ENCODE assay signal across 18 cellular contexts in genomic region chr16:13529193-13529982, GRCh38.
DNase-seq lines count a peak whose midpoint lies in the region; ATAC-seq, FAIRE-seq and TF ChIP-seq lines count a peak whose summit lies in the region.
"Had no signal": no experiment of that assay in that cellular context is flagged by ENCODE, and none has a peak within 500 bp of the region (broad histone marks: within the 10 kb centered on the region; RNA-seq: fewer than 3 reads in every experiment).

No MANE protein-coding gene starts in this region.

- H3K36me3 Mint-ChIP-seq in Caco-2 (ENCODE audit: insufficient read depth, unreplicated experiment) (no peaks in the 10 kb centered on the region), type B pancreatic cell (no peaks in the 10 kb centered on the region)

- peak overlapping the region; percentile 45 for H3K27ac Mint-ChIP-seq in Caco-2 (ENCODE audit: unreplicated experiment)
- H3K27ac Mint-ChIP-seq in type B pancreatic cell = peak overlapping the region; percentile 12
- H3K27ac Mint-ChIP-seq: HFFc6 had no signal

- H3K4me1 ChIP-seq in Caco-2 = peaks cover 27% of the 10 kb centered on the region

- no peaks in the 10 kb centered on the region for H3K27me3 Mint-ChIP-seq in Caco-2 (ENCODE audit: insufficient read depth, unreplicated experiment)
- peaks cover 3% of the 10 kb centered on the region for H3K27me3 Mint-ChIP-seq in type B pancreatic cell

- no peak for TF ChIP-seq POLR2A in GM12891 (IDR thresholded peaks at IDR 0.05; ENCODE audit: low read depth, low read length)

- TF ChIP-seq CTCF in Caco-2 (IDR thresholded peaks at IDR 0.05; ENCODE audit: insufficient read depth in 1 of 2, low read depth in 1 of 2, low read length in 1 of 2, severe bottlenecking in 1 of 2, unreplicated experiment in 1 of 2) (no peak), type B pancreatic cell (conservative IDR thresholded peaks at IDR 0.05) (no peak)

- FAIRE-seq in RCC 7860 (lab: Jason Lieb, UNC) (peak; percentile 97), GM12891 (lab: Jason Lieb, UNC) (no peak)
- FAIRE-seq: GM12892, GM18507 had no signal

- H3K27me3 ChIP-seq in Caco-2 (replicated peaks; ENCODE audit: control insufficient read depth, insufficient read depth, low read length) = no peaks in the 10 kb centered on the region

- peaks cover 11% of the 10 kb centered on the region; the same call in 1 of the 2 replicates for H3K9me3 ChIP-seq in Caco-2

- peak; percentile 38 to 55 for DNase-seq in Caco-2
- DNase-seq in RCC 7860 (ENCODE audit: low spot score) = peak; percentile 84
- DNase-seq in glomerular visceral epithelial cell (ENCODE audit: extremely low spot score) = peak; percentile 26
- DNase-seq in type B pancreatic cell (ENCODE audit: extremely low spot score, unreplicated experiment) = no peak
- no peak for DNase-seq in GM12891 (ENCODE audit: insufficient read length, low spot score)
- no peak for DNase-seq in Ammon's horn (ENCODE audit: low spot score)
- DNase-seq: ACHN, H7, HFFc6, NCI-H1417 treated with DMSO at 0.1 percent for 48 hours, NCI-H2029, NCI-H345, NCI-H524 treated with DMSO at 0.1 percent for 48 hours had no signal

- no peaks in the 10 kb centered on the region for H3K36me3 ChIP-seq in Caco-2 (ENCODE audit: control insufficient read depth, insufficient read depth, low read length)

- no peak for ATAC-seq in GM18511 (IDR thresholded peaks at IDR 0.05; ENCODE audit: unreplicated experiment)
- ATAC-seq: Panc1, Right ventricle myocardium inferior had no signal

- CTCF ChIA-PET in Caco-2 (lab: Charles Lee) = no interaction called here

- peaks cover 8% of the 10 kb centered on the region for H3K4me1 Mint-ChIP-seq in Caco-2 (ENCODE audit: low read depth, unreplicated experiment)
- peaks cover 3% of the 10 kb centered on the region for H3K4me1 Mint-ChIP-seq in type B pancreatic cell (ENCODE audit: unreplicated experiment)

- POLR2A ChIA-PET in Caco-2 (lab: Charles Lee) = no interaction called here

- H3K9me3 Mint-ChIP-seq in Caco-2 (ENCODE audit: unreplicated experiment) = peaks cover 21% of the 10 kb centered on the region
- H3K9me3 Mint-ChIP-seq in type B pancreatic cell = no peaks in the 10 kb centered on the region

- H3K4me3 ChIP-seq in Caco-2 (ENCODE audit: low read depth, low read length) = no peak overlapping the region

- intact Hi-C loops in Caco-2 (cut with micrococcal nuclease; ENCODE audit: unreplicated experiment) = no loop called here

- H3K4me3 Mint-ChIP-seq in Caco-2 (ENCODE audit: unreplicated experiment) (no peak overlapping the region), type B pancreatic cell (no peak overlapping the region)
- H3K4me3 Mint-ChIP-seq: HFFc6 had no signal

- BruUV-seq in Caco-2 (replicated peaks; lab: Mats Ljungman, UMichigan) = no TSS peak

TF ChIP-seq in GM12891, 5 proteins besides CTCF, POLR2A, EP300 and RAD21:
- TF ChIP-seq PAX5 (IDR thresholded peaks at IDR 0.05; ENCODE audit: insufficient read depth, low read length, severe bottlenecking) = no peak
- TF ChIP-seq SPI1 (IDR thresholded peaks at IDR 0.05; ENCODE audit: low read depth, low read length) = no peak
- no peak for TF ChIP-seq TAF1 (IDR thresholded peaks at IDR 0.05; ENCODE audit: low read depth, low read length)
- no peak for TF ChIP-seq POU2F2 (IDR thresholded peaks at IDR 0.05; ENCODE audit: low read depth, low read length)
- no peak for TF ChIP-seq POLR2AphosphoS5 (IDR thresholded peaks at IDR 0.05; ENCODE audit: low read depth, low read length)

Comparison
In these comparisons a context has a peak if more than half of its experiments do, and no peak if none do; other contexts are left out.
1. DNase-seq: peak in Caco-2 (2 of 2), RCC 7860 (single experiment) and glomerular visceral epithelial cell (single experiment); none in type B pancreatic cell (single experiment), GM12891 (single experiment) and Ammon's horn (single experiment).